In genomic region chr4:158193171-158193749, GRCh38 we compare ENCODE assay signal across 2 cellular contexts.
A peak's percentile ranks its signal among the peaks of the same experiment; 100 is the strongest.
TF ChIP-seq lines count a peak whose summit lies in the region.

No MANE protein-coding gene starts in this region.

TF ChIP-seq in HCT116, 20 proteins besides CTCF, POLR2A, EP300 and RAD21:
- TF ChIP-seq CEBPB (IDR thresholded peaks at IDR 0.05; ENCODE audit: low read depth) (no peak), YY1 (IDR thresholded peaks at IDR 0.05; ENCODE audit: extremely low read depth, insufficient replicate concordance, low read depth, low read length) (peak; percentile 9), SRF (IDR thresholded peaks at IDR 0.05; ENCODE audit: low read depth) (no peak), ZFX (IDR thresholded peaks at IDR 0.05) (no peak), TCF7L2 (IDR thresholded peaks at IDR 0.05; ENCODE audit: borderline replicate concordance, extremely low read depth, insufficient read depth, insufficient read length) (no peak), REST (IDR thresholded peaks at IDR 0.05; ENCODE audit: low read depth) (no peak), CBX3 (IDR thresholded peaks at IDR 0.05; ENCODE audit: low read depth) (peak; percentile 42; the same call in 1 of the 2 replicates)

TF ChIP-seq in endothelial cell of umbilical vein, 7 proteins besides CTCF, POLR2A, EP300 and RAD21:
- TF ChIP-seq FOS (IDR thresholded peaks at IDR 0.05; ENCODE audit: borderline replicate concordance, insufficient read depth, low read length) (no peak), MYC (IDR thresholded peaks at IDR 0.05; ENCODE audit: low read depth, low read length) (no peak), EZH2 (IDR thresholded peaks at IDR 0.05; ENCODE audit: borderline replicate concordance, low read depth, low read length, severe bottlenecking) (no peak), MAX (IDR thresholded peaks at IDR 0.05; ENCODE audit: insufficient read depth, insufficient read length) (no peak), GATA2 (IDR thresholded peaks at IDR 0.05; ENCODE audit: insufficient read depth, insufficient read length, low read depth, low read length) (no peak), JUN (IDR thresholded peaks at IDR 0.05; ENCODE audit: borderline replicate concordance, insufficient read depth, insufficient read length, low read depth) (no peak), POLR2AphosphoS5 (IDR thresholded peaks at IDR 0.05; ENCODE audit: insufficient read depth, low read depth, low read length) (no peak)
